ENCODE assay signal across 20 cellular contexts in the genomic region with DNA sequence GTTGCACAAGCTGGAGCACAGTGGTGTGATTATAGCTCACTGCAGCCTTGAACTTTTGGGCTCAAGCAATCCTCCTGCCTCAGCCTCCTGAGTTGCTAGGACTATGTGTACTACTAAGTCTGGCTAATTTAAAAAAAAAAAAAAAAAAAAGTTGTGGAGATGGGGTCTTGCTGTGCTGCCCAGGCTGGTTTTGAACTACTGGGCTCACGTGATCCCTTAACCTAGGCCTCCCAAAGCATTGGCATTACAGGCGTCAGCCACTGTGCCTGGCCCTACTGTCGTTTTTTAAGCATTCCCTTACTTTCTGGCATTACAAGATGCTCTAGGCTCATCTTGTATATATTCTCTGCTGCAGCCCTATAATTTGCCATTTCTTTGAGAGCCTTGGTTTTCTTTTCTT.
A peak's percentile ranks its signal among the peaks of the same experiment; 100 is the strongest.
DNase-seq lines count a peak whose midpoint lies in the region; FAIRE-seq and TF ChIP-seq lines count a peak whose summit lies in the region.
"Had no signal": no experiment of that assay in that cellular context is flagged by ENCODE, and none has a peak within 500 bp of the region (broad histone marks: within the 10 kb centered on the region; RNA-seq: fewer than 3 reads in every experiment).

No MANE protein-coding gene starts in this region.

- H3K4me2 ChIP-seq in MM.1S (ENCODE audit: low read depth, low read length) = no peak overlapping the region
- no peak overlapping the region for H3K4me2 ChIP-seq in endothelial cell of umbilical vein (ENCODE audit: insufficient read depth, low read length)

- H3K9me1 ChIP-seq in endothelial cell of umbilical vein (replicated peaks; ENCODE audit: control insufficient read depth, extremely low read depth, insufficient read depth, low read length) = no peaks in the 10 kb centered on the region

- no peak for TF ChIP-seq POLR2A in endothelial cell of umbilical vein (IDR thresholded peaks at IDR 0.05; ENCODE audit: low read depth, low read length)

- H3K4me1 ChIP-seq in ACC112 (ENCODE audit: control insufficient read depth, insufficient read depth, low read length, unreplicated experiment) (peaks cover 36% of the 10 kb centered on the region), HEK293 (ENCODE audit: control insufficient read depth, insufficient read depth, low read length) (no peaks in the 10 kb centered on the region), MM.1S (ENCODE audit: low read length) (peaks cover 15% of the 10 kb centered on the region), endothelial cell of umbilical vein (ENCODE audit: control insufficient read depth, extremely low read depth, insufficient read depth, low read length) (peaks cover 30% of the 10 kb centered on the region), right atrium auricular region (no peaks in the 10 kb centered on the region)
- H3K4me1 ChIP-seq: BE2C had no signal

- FAIRE-seq in endothelial cell of umbilical vein (lab: Jason Lieb, UNC) = no peak
- FAIRE-seq: GM12878, GM19239 had no signal

- H2AFZ ChIP-seq in ACC112 (ENCODE audit: low read length, unreplicated experiment) (no peak overlapping the region), MM.1S (ENCODE audit: low read length) (no peak overlapping the region), endothelial cell of umbilical vein (ENCODE audit: low read depth, low read length) (no peak overlapping the region)

- H3K79me2 ChIP-seq in ACC112 (ENCODE audit: control insufficient read depth, insufficient read depth, low read length, unreplicated experiment) (peaks cover 11% of the 10 kb centered on the region), MM.1S (ENCODE audit: low read length) (no peaks in the 10 kb centered on the region), endothelial cell of umbilical vein (ENCODE audit: control insufficient read depth, insufficient read depth, low read length) (peaks cover 2% of the 10 kb centered on the region)

- DNase-seq in MM.1S = no peak
- no peak for DNase-seq in endothelial cell of umbilical vein (ENCODE audit: low read depth, low spot score)
- no peak for DNase-seq in right atrium auricular region (ENCODE audit: low spot score)
- no peak for DNase-seq in NCI-H69 (lab: John Stamatoyannopoulos, UW)
- no peak for DNase-seq in NCI-H510A (lab: John Stamatoyannopoulos, UW)
- DNase-seq: ACHN; BE2C; C1 segment of cervical spinal cord; CD8-positive, alpha-beta memory T cell; COR-L47; DMS 273 treated with DMSO at 0.1 percent for 48 hours; DMS53; DND-41; EL; GOT3; H7 had no signal

- H3K27ac ChIP-seq in ACC112 (ENCODE audit: low read depth, low read length) (peak overlapping the region; percentile 85), HEK293 (ENCODE audit: extremely low read depth, low read depth, low read length) (no peak overlapping the region), MM.1S (ENCODE audit: low read length) (peak overlapping the region; percentile 70; the same call in 1 of the 2 replicates), endothelial cell of umbilical vein (ENCODE audit: insufficient read depth, low read depth, low read length) (peak overlapping the region; percentile 85), right atrium auricular region (no peak overlapping the region)

- no peaks in the 10 kb centered on the region for H3K27me3 ChIP-seq in ACC112 (ENCODE audit: insufficient read depth, low read length)
- H3K27me3 ChIP-seq in MM.1S (replicated peaks; ENCODE audit: insufficient read depth, low read length) = no peaks in the 10 kb centered on the region
- H3K27me3 ChIP-seq in endothelial cell of umbilical vein (ENCODE audit: control insufficient read depth in 2 of 2, insufficient read depth in 2 of 2, low read length in 2 of 2) = no peaks in the 10 kb centered on the region
- H3K27me3 ChIP-seq in right atrium auricular region = no peaks in the 10 kb centered on the region
- H3K27me3 ChIP-seq: BE2C had no signal

- POLR2A ChIA-PET in HEK293 (lab: Yijun Ruan, JAX) (interaction anchor here (0.6 kb wide), 1 partner anchor 875 kb away, joined by 4 read pairs; no protein-coding TSS in a partner anchor), endothelial cell of umbilical vein (lab: Charles Lee) (interaction anchor here (0.6 kb wide), 1 partner anchor 209 kb away, joined by 4 read pairs; no protein-coding TSS in a partner anchor)

- H3F3A ChIP-seq in MM.1S (ENCODE audit: insufficient read depth, low read length) = peaks cover 7% of the 10 kb centered on the region; the same call in 1 of the 2 replicates

- peaks cover 60% of the 10 kb centered on the region for H3K36me3 ChIP-seq in ACC112 (ENCODE audit: insufficient read depth, low read length)
- peaks cover 0 to 53% of the 10 kb centered on the region in 2 experiments for H3K36me3 ChIP-seq in HEK293 (ENCODE audit: control insufficient read depth in 2 of 2, insufficient read depth in 1 of 2, low read length in 2 of 2)
- no peaks in the 10 kb centered on the region for H3K36me3 ChIP-seq in MM.1S (replicated peaks; ENCODE audit: insufficient read depth, low read length)
- H3K36me3 ChIP-seq in endothelial cell of umbilical vein (ENCODE audit: control insufficient read depth in 2 of 2, extremely low read depth in 1 of 2, insufficient read depth in 2 of 2, low read length in 2 of 2) = peaks cover 2 to 13% of the 10 kb centered on the region in 2 experiments
- peaks cover 28% of the 10 kb centered on the region for H3K36me3 ChIP-seq in right atrium auricular region
- H3K36me3 ChIP-seq: BE2C had no signal

- intact Hi-C loops in endothelial cell of umbilical vein (cut with micrococcal nuclease) = no loop called here

- TF ChIP-seq CTCF in HEK293 (tag by site-specific recombination; IDR thresholded peaks at IDR 0.05) = no peak
- no peak for TF ChIP-seq CTCF in MM.1S (IDR thresholded peaks at IDR 0.05; ENCODE audit: low read length)
- no peak for TF ChIP-seq CTCF in endothelial cell of umbilical vein (IDR thresholded peaks at IDR 0.05; ENCODE audit: extremely low read depth in 1 of 2, insufficient read depth in 1 of 2, low read depth in 1 of 2, low read length in 2 of 2)
- TF ChIP-seq CTCF in right atrium auricular region (IDR thresholded peaks at IDR 0.05) = no peak

- H4K20me1 ChIP-seq in MM.1S (ENCODE audit: insufficient read depth, low read length) (no peaks in the 10 kb centered on the region), endothelial cell of umbilical vein (replicated peaks; ENCODE audit: control insufficient read depth, extremely low read depth, insufficient read depth, low read length) (no peaks in the 10 kb centered on the region)

- H3K9me2 ChIP-seq in MM.1S (replicated peaks; ENCODE audit: insufficient read depth, low read length) = no peaks in the 10 kb centered on the region

- H3K9ac ChIP-seq in MM.1S (ENCODE audit: low read length) (no peak overlapping the region), endothelial cell of umbilical vein (replicated peaks; ENCODE audit: extremely low read depth, insufficient read depth, low read length) (no peak overlapping the region)

- H3K4me3 ChIP-seq in ACC112 (ENCODE audit: low read depth, low read length) (no peak overlapping the region), HEK293 (ENCODE audit: low read depth, low read length) (no peak overlapping the region), MM.1S (ENCODE audit: low read length) (no peak overlapping the region), endothelial cell of umbilical vein (replicated peaks in 1 of 3; ENCODE audit: insufficient read depth in 1 of 3, low read depth in 1 of 3, low read length in 3 of 3) (no peak overlapping the region), right atrium auricular region (no peak overlapping the region)
- H3K4me3 ChIP-seq: GM12878 had no signal

- dilution Hi-C loops in endothelial cell of umbilical vein (cut with MboI; ENCODE audit: extremely low pct_ligation_motif_present, low sequenced_read_pairs) = no loop called here

- no peaks in the 10 kb centered on the region for H3K9me3 ChIP-seq in HEK293 (ENCODE audit: control insufficient read depth, insufficient read depth, low read depth, low read length)
- H3K9me3 ChIP-seq in MM.1S (replicated peaks; ENCODE audit: insufficient read depth, low read length) = no peaks in the 10 kb centered on the region
- no peaks in the 10 kb centered on the region for H3K9me3 ChIP-seq in endothelial cell of umbilical vein (replicated peaks; ENCODE audit: control insufficient read depth, insufficient read depth, low read length)
- no peaks in the 10 kb centered on the region for H3K9me3 ChIP-seq in right atrium auricular region
- H3K9me3 ChIP-seq: BE2C had no signal

- no TSS peak for BruUV-seq in endothelial cell of umbilical vein (replicated peaks; lab: Mats Ljungman, UMichigan)

- CTCF ChIA-PET in HEK293 (lab: Yijun Ruan, JAX) (interaction anchor here (0.6 kb wide), 2 partner anchors 50 to 139 kb away, joined by 3 to 4 read pairs; no protein-coding TSS in a partner anchor), endothelial cell of umbilical vein (lab: Charles Lee) (interaction anchor here (0.6 to 0.9 kb wide), 2 partner anchors 52 to 463 kb away, joined by 3 read pairs; no protein-coding TSS in a partner anchor)

TF ChIP-seq in HEK293, 187 proteins besides CTCF, POLR2A, EP300 and RAD21 (continues in another document):
- peak; percentile 60; the same call in 1 of the 2 replicates for TF ChIP-seq ZNF121 (tag by site-specific recombination; IDR thresholded peaks at IDR 0.05)

TF ChIP-seq in endothelial cell of umbilical vein, 7 proteins besides CTCF, POLR2A, EP300 and RAD21:
- TF ChIP-seq, protein P1, sequence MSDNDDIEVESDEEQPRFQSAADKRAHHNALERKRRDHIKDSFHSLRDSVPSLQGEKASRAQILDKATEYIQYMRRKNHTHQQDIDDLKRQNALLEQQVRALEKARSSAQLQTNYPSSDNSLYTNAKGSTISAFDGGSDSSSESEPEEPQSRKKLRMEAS (IDR thresholded peaks at IDR 0.05; ENCODE audit: insufficient read depth, insufficient read length) = no peak
- no peak for TF ChIP-seq MYC (IDR thresholded peaks at IDR 0.05; ENCODE audit: low read depth, low read length)
- no peak for TF ChIP-seq FOS (IDR thresholded peaks at IDR 0.05; ENCODE audit: borderline replicate concordance, insufficient read depth, low read length)
- no peak for TF ChIP-seq JUN (IDR thresholded peaks at IDR 0.05; ENCODE audit: borderline replicate concordance, insufficient read depth, insufficient read length, low read depth)
- TF ChIP-seq EZH2 (IDR thresholded peaks at IDR 0.05; ENCODE audit: borderline replicate concordance, low read depth, low read length, severe bottlenecking) = no peak
- no peak for TF ChIP-seq POLR2AphosphoS5 (IDR thresholded peaks at IDR 0.05; ENCODE audit: insufficient read depth, low read depth, low read length)
- TF ChIP-seq GATA2 (IDR thresholded peaks at IDR 0.05; ENCODE audit: insufficient read depth, insufficient read length, low read depth, low read length) = no peak

Comparison
In these comparisons a context has a peak if more than half of its experiments do, and no peak if none do; other contexts are left out.
1. H3K27ac ChIP-seq: peak in ACC112 (single experiment), MM.1S (single experiment) and endothelial cell of umbilical vein (single experiment); none in HEK293 (single experiment) and right atrium auricular region (0 of 2).